In the genomic region with DNA sequence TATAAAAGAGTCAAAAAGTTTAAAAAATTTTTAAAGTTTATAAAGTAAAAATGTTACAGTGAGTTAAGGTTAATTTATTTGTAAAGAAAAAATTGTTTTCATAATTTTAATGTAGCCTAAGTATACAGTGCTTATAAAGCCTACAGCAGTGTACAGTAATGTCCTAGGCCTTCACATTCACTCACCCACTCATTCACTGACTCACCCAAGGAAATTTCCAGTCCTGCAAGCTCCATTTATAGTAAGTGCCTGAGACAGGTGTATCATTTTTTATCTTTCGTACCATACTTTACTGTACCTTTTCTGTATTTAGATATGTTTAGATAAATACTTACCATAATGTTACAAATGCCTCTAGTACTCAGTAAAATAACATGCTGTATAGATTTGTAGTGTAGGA, we compare ENCODE assay signal across 25 cellular contexts.
"Had no signal": no experiment of that assay in that cellular context is flagged by ENCODE, and none has a peak within 500 bp of the region (broad histone marks: within the 10 kb centered on the region; RNA-seq: fewer than 3 reads in every experiment).

No MANE protein-coding gene starts in this region.

- H3K4me1 ChIP-seq: ascending aorta, esophagus muscularis mucosa, foreskin keratinocyte, gastrocnemius medialis, heart left ventricle had no signal

- H3K36me3 ChIP-seq: ascending aorta, esophagus muscularis mucosa, gastrocnemius medialis, heart left ventricle had no signal

- DNase-seq: activated CD4-positive, alpha-beta memory T cell treated with anti-CD3 and anti-CD28 coated beads for 36 hours; activated CD4-positive, alpha-beta T cell treated with anti-CD3 and anti-CD28 coated beads for 36 hours; activated CD4-positive, alpha-beta T cell treated with anti-CD3 and anti-CD28 coated beads, Interleukin-2, amount 10 ng/mL, durations not matched to agents 24 days and 14 days; activated CD4-positive, CD25-positive, alpha-beta regulatory T cell; activated CD4-positive, CD25-positive, alpha-beta regulatory T cell treated with anti-CD3 and anti-CD28 coated beads, Interleukin-2, amount 50 U/mL, for 72 hours; activated CD8-positive, alpha-beta memory T cell treated with anti-CD3 and anti-CD28 coated beads, Interleukin-2, amount 50 U/mL, for 48 hours; activated gamma-delta T cell; activated naive CD4-positive, alpha-beta T cell; activated naive CD4-positive, alpha-beta T cell treated with anti-CD3 and anti-CD28 coated beads, Interleukin-2, amount 10 ng/mL, durations not matched to agents 7 days and 5 days; activated naive CD8-positive, alpha-beta T cell treated with anti-CD3 and anti-CD28 coated beads, Interleukin-2, amount 10 ng/mL, durations not matched to agents 7 days and 5 days; activated T-cell treated with anti-CD3 and anti-CD28 coated beads for 4 hours; activated T-cell treated with anti-CD3 and anti-CD28 coated beads, Interleukin-2, amount 50 U/mL, for 24 hours; activated T-cell treated with anti-CD3 and anti-CD28 coated beads, Interleukin-2, amount 50 U/mL, for 72 hours; cortex of kidney; dermis blood vessel endothelial cell; effector CD8-positive, alpha-beta T cell; erythroblast; gastrocnemius medialis; glutamatergic neuron; heart left ventricle; T-helper 2 cell had no signal

- H3K9me3 ChIP-seq: ascending aorta, gastrocnemius medialis had no signal

- H3K27ac ChIP-seq: ascending aorta, esophagus muscularis mucosa, foreskin keratinocyte, gastrocnemius medialis, heart left ventricle had no signal

- ATAC-seq: activated CD4-positive, alpha-beta T cell treated with anti-CD3 and anti-CD28 coated beads for 36 hours; activated naive CD4-positive, alpha-beta T cell treated with anti-CD3 and anti-CD28 coated beads, Interleukin-2, amount 50 U/mL, for 72 hours; activated T-cell treated with anti-CD3 and anti-CD28 coated beads, Interleukin-2, amount 50 U/mL, for 72 hours; foreskin keratinocyte; gastrocnemius medialis; heart left ventricle had no signal

- H3K4me3 ChIP-seq: ascending aorta, esophagus muscularis mucosa, gastrocnemius medialis, heart left ventricle had no signal

- H3K27me3 ChIP-seq: ascending aorta, esophagus muscularis mucosa, foreskin keratinocyte, gastrocnemius medialis, heart left ventricle had no signal
